In the genomic region with DNA sequence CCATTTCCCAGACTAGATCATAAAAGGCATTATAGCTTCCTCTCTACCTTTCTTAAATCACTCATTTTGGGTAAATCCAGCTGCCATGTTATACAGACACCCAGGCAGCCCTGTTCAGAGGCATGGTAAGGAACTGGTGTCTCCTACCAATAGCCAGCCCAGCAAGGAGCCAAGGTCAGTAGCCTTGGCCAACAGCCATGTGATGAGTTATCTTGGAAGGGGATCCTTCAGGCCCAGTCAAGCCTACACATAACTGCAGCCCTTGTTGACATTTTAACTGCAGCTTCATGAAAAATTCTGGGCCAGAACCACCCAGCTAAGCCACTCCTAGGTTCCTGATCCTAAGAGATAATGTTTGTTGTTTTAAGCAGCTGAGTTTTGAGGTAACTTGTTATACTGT, we compare ENCODE assay signal across 1 cellular context.
TF ChIP-seq lines count a peak whose summit lies in the region.

No MANE protein-coding gene starts in this region.

TF ChIP-seq in K562, 482 proteins besides CTCF, POLR2A, EP300 and RAD21 (continued from another document):
- TF ChIP-seq, protein P1, sequence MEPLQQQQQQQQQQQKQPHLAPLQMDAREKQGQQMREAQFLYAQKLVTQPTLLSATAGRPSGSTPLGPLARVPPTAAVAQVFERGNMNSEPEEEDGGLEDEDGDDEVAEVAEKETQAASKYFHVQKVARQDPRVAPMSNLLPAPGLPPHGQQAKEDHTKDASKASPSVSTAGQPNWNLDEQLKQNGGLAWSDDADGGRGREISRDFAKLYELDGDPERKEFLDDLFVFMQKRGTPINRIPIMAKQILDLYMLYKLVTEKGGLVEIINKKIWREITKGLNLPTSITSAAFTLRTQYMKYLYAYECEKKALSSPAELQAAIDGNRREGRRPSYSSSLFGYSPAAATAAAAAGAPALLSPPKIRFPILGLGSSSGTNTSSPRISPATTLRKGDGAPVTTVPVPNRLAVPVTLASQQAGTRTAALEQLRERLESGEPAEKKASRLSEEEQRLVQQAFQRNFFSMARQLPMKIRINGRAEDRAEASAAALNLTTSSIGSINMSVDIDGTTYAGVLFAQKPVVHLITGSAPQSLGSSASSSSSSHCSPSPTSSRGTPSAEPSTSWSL (CRISPR knock-in tag; IDR thresholded peaks at IDR 0.05; ENCODE audit: borderline replicate concordance) = no peak
- no peak for TF ChIP-seq IRF2 (CRISPR knock-in tag; IDR thresholded peaks at IDR 0.05)
- TF ChIP-seq CBX5 (IDR thresholded peaks at IDR 0.05; ENCODE audit: borderline replicate concordance, low read depth) = no peak
- TF ChIP-seq HMG20A (CRISPR knock-in tag; conservative IDR thresholded peaks at IDR 0.05) = no peak
- TF ChIP-seq MAZ (CRISPR knock-in tag; conservative IDR thresholded peaks at IDR 0.05 in 1 of 2, IDR thresholded peaks at IDR 0.05 in 1 of 2) = 0 out of 4 replicates have a peak, but pooled peaks of 1 of the 2 experiments have one; percentile 48
